In the genomic region with DNA sequence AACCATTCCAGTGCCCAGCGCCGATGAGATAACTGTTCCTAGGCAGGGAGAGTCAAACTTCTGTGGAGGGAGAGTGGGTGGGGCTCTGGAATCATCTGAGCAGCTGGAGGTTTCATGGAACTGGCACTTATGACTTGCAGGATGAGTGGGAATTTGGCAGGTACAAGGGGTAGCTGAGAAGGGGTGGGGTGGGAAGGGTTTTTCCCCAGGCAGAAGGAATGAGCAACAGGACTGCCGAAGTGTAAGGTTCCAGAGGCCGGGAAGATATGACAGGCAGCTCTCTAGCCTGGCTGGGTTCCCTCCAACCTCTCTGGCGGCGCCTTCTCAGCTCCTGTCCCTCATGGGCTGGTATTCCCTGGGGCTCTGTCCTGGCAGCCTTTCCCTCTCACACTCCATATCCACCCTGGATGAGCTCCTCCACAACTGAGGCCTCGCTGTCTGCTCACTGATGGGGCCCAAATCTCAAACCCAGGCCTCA, we compare ENCODE assay signal across 9 cellular contexts. TPM values are rescaled to one million over a fixed set of nuclear protein-coding genes. Genes with fewer than 3 reads are reported as not detected.
DNase-seq lines count a peak whose midpoint lies in the region; ATAC-seq, FAIRE-seq and TF ChIP-seq lines count a peak whose summit lies in the region.
"Had no signal": no experiment of that assay in that cellular context is flagged by ENCODE, and none has a peak within 500 bp of the region (broad histone marks: within the 10 kb centered on the region; RNA-seq: fewer than 3 reads in every experiment).

No MANE protein-coding gene starts in this region.

- H3K36me3 Mint-ChIP-seq in stimulated activated effector memory CD8-positive, alpha-beta T cell treated with anti-CD3 and anti-CD28 coated beads, Interleukin-12 subunit alpha, Interleukin-12 subunit beta, amount 100 ng/mL, for 72 hours = peaks cover 27% of the 10 kb centered on the region

- FAIRE-seq in small intestine (lab: Jason Lieb, UNC) = no peak

- DNase-seq in DMS79 treated with DMSO at 0.1 percent for 48 hours (lab: John Stamatoyannopoulos, UW) (peak; percentile 23), DMS79 (lab: John Stamatoyannopoulos, UW) (no peak), RWPE1 (ENCODE audit: low spot score) (peak; percentile 78), heart left ventricle (peak in 2 of 5 donors; percentile 39 to 59), small intestine (peak; percentile 68), GM20000 (ENCODE audit: low spot score) (no peak)
- DNase-seq in stimulated activated effector memory CD8-positive, alpha-beta T cell treated with anti-CD3 and anti-CD28 coated beads, Interleukin-12 subunit alpha, Interleukin-12 subunit beta, amount 100 ng/mL, for 72 hours (ENCODE audit: low spot score in 2 of 2) = no peak

- peaks cover 67% of the 10 kb centered on the region for H3K4me1 Mint-ChIP-seq in stimulated activated effector memory CD8-positive, alpha-beta T cell treated with anti-CD3 and anti-CD28 coated beads, Interleukin-12 subunit alpha, Interleukin-12 subunit beta, amount 100 ng/mL, for 72 hours

- WGBS in heart left ventricle, 4 donors = 34 to 40% (median 40%) methylated on average over 7 of the region's 7 CpGs
- 30 to 66% (median 43%) methylated on average over 5 to 7 of the region's 7 CpGs for WGBS in small intestine, 3 donors

- H3K27me3 ChIP-seq in heart left ventricle (no peaks in the 10 kb centered on the region), small intestine (ENCODE audit: control insufficient read depth in 2 of 2, insufficient read depth in 2 of 2, low read length in 2 of 2) (no peaks in the 10 kb centered on the region)

- H3K4me3 ChIP-seq in heart left ventricle (peak overlapping the region in 5 of 12 donors; percentile 34 to 55 (median 52)), small intestine (ENCODE audit: low read depth in 1 of 2, low read length in 2 of 2) (no peak overlapping the region)

- POLR2A ChIA-PET in RWPE1 (lab: Yijun Ruan, JAX; ENCODE audit: low non-redundant PET) = interaction anchor here (0.6 kb wide), 1 partner anchor 145 kb away, joined by 3 read pairs; no protein-coding TSS in a partner anchor

- H3K27ac Mint-ChIP-seq in stimulated activated effector memory CD8-positive, alpha-beta T cell treated with anti-CD3 and anti-CD28 coated beads, Interleukin-12 subunit alpha, Interleukin-12 subunit beta, amount 100 ng/mL, for 72 hours = no peak overlapping the region

- TF ChIP-seq CTCF in RWPE1 (conservative IDR thresholded peaks at IDR 0.05; ENCODE audit: low read depth) (no peak), heart left ventricle (IDR thresholded peaks at IDR 0.05) (no peak), GM20000 (IDR thresholded peaks at IDR 0.05; ENCODE audit: extremely low read depth, missing control alignments) (no peak)

- H3K9me3 ChIP-seq in heart left ventricle (no peaks in the 10 kb centered on the region), small intestine (ENCODE audit: control insufficient read depth, low read depth) (no peaks in the 10 kb centered on the region)

- ATAC-seq in heart left ventricle = peak in 3 of 4 donors; percentile 20 to 45 (median 23)
- no peak for ATAC-seq in HG03280 (IDR thresholded peaks at IDR 0.05; ENCODE audit: unreplicated experiment)
- no peak for ATAC-seq in stimulated activated effector memory CD8-positive, alpha-beta T cell treated with anti-CD3 and anti-CD28 coated beads, Interleukin-12 subunit alpha, Interleukin-12 subunit beta, amount 100 ng/mL, for 72 hours

- no peaks in the 10 kb centered on the region for H3K36me3 ChIP-seq in heart left ventricle
- H3K36me3 ChIP-seq in small intestine (ENCODE audit: control insufficient read depth in 2 of 2, insufficient read depth in 2 of 2, low read length in 2 of 2) = no peaks in the 10 kb centered on the region

- no peaks in the 10 kb centered on the region for H3K9me3 Mint-ChIP-seq in stimulated activated effector memory CD8-positive, alpha-beta T cell treated with anti-CD3 and anti-CD28 coated beads, Interleukin-12 subunit alpha, Interleukin-12 subunit beta, amount 100 ng/mL, for 72 hours
- H3K9me3 Mint-ChIP-seq: dendritic cell treated with granulocyte-macrophage colony-stimulating factor and Interleukin-4, amounts not matched to agents 40 ng/mL and 50 ng/mL, for 4 days had no signal

- H3K4me1 ChIP-seq in heart left ventricle (peaks cover 2 to 80% (median 46%) of the 10 kb centered on the region in 12 donors), small intestine (ENCODE audit: control insufficient read depth in 2 of 2, insufficient read depth in 1 of 2, low read depth in 1 of 2, low read length in 1 of 2) (peaks cover 4 to 9% of the 10 kb centered on the region in 2 donors)

- CTCF ChIA-PET in RWPE1 (lab: Yijun Ruan, JAX) = interaction anchor here (0.6 kb wide), 1 partner anchor 144 kb away, joined by 3 read pairs; no protein-coding TSS in a partner anchor

- TF ChIP-seq POLR2A in heart left ventricle (IDR thresholded peaks at IDR 0.05) = no peak

- intact Hi-C loops in heart left ventricle (cut with DNase I) = loop anchor here in 7 of 10 donors (5.0 to 10.0 kb wide), 5 partner anchors 50 to 157 kb away; partner anchors contain the start of genes DGUOK (in 5 of the 7) and STAMBP (in 4 of the 7)

- no peak overlapping the region for H3K4me3 Mint-ChIP-seq in stimulated activated effector memory CD8-positive, alpha-beta T cell treated with anti-CD3 and anti-CD28 coated beads, Interleukin-12 subunit alpha, Interleukin-12 subunit beta, amount 100 ng/mL, for 72 hours

- peak overlapping the region; percentile 100 for H3K27ac ChIP-seq in RWPE1
- H3K27ac ChIP-seq in heart left ventricle = no peak overlapping the region
- peak overlapping the region; percentile 2 to 74 for H3K27ac ChIP-seq in small intestine (ENCODE audit: low read depth in 1 of 2, low read length in 1 of 2)

RNA-seq across cellular contexts. Expression of gene TET3, which starts 2.5 kb away (rescaled TPM):
- 10 to 100 TPM in 1 of 9 donors, 1 to 10 TPM in 8; 1.8 to 12.6 (median 2.5) TPM for total RNA-seq in heart left ventricle
- polyA plus RNA-seq in heart left ventricle = 1 to 10 TPM; 1.2 to 4.2 TPM
- polyA plus RNA-seq in small intestine = 1 to 10 TPM; 2.7 to 6.8 (median 5.6) TPM

RNA-seq across cellular contexts. Expression of gene DGUOK, which starts 55.5 kb away (rescaled TPM):
- 10 to 100 TPM; 22.6 to 32.1 (median 24.3) TPM for total RNA-seq in heart left ventricle
- polyA plus RNA-seq in heart left ventricle (10 to 100 TPM; 34.9 to 49.2 TPM), small intestine (100 to 1,000 TPM in 1 of 3 donors, 10 to 100 TPM in 2; 83.8 to 107 (median 88.9) TPM)

Comparison
In these comparisons a context has a peak if more than half of its experiments do, and no peak if none do; other contexts are left out.
1. DNase-seq: peak in DMS79 treated with DMSO at 0.1 percent for 48 hours (single experiment), RWPE1 (single experiment) and small intestine (single experiment); none in DMS79 (single experiment), GM20000 (single experiment) and stimulated activated effector memory CD8-positive, alpha-beta T cell treated with anti-CD3 and anti-CD28 coated beads, Interleukin-12 subunit alpha, Interleukin-12 subunit beta, amount 100 ng/mL, for 72 hours (0 of 2).
2. H3K27ac ChIP-seq: peak in RWPE1 (single experiment) and small intestine (2 of 2); none in heart left ventricle (0 of 12).
3. ATAC-seq: peak in heart left ventricle (3 of 4); none in HG03280 (single experiment) and stimulated activated effector memory CD8-positive, alpha-beta T cell treated with anti-CD3 and anti-CD28 coated beads, Interleukin-12 subunit alpha, Interleukin-12 subunit beta, amount 100 ng/mL, for 72 hours (single experiment).